In the genomic region with DNA sequence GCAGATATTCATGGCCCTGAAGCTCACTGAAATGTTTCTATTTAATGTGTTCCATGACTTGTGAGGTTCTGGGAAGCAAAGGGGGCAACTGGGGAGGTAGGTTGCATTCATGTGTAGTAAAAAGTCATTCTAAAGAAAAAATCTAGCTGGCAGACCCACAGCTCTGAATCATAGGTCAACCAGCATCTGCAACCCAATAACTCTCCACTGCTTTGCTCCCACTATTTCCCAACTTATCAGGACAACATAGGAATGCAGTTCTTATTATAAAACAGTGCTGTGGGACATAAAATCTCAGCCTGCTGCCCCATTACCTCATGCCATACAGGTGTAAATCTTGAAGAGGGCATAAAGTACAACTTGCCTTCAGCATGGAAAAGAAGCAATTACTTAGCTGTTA, we compare ENCODE assay signal across 23 cellular contexts.
"Had no signal": no experiment of that assay in that cellular context is flagged by ENCODE, and none has a peak within 500 bp of the region (broad histone marks: within the 10 kb centered on the region; RNA-seq: fewer than 3 reads in every experiment).

No MANE protein-coding gene starts in this region.

- H3K4me3 ChIP-seq: colonic mucosa, heart right ventricle, stomach, thoracic aorta, transverse colon had no signal

- H3K27ac Mint-ChIP-seq: endodermal cell, mesothelial cell of epicardium, natural killer cell had no signal

- H3K9me3 ChIP-seq: colonic mucosa, thoracic aorta had no signal

- H3K27ac ChIP-seq: colonic mucosa, heart right ventricle, stomach, thoracic aorta, transverse colon had no signal

- ATAC-seq: heart right ventricle, left lobe of liver, natural killer cell, sciatic nerve had no signal

- DNase-seq: cerebellar nuclear complex; colonic mucosa; dermis blood vessel endothelial cell; effector CD4-positive, alpha-beta T cell; endodermal cell; erythroblast; heart right ventricle; hypothalamus; islet precursor cell; mammary epithelial cell; natural killer cell; posterior cingulate gyrus; stimulated activated CD4-positive, alpha-beta T cell treated with anti-CD3 and anti-CD28 coated beads, Interleukin-2, amount 100 ng/mL, for 24 hours; stimulated activated CD4-positive, alpha-beta T cell treated with anti-CD3 and anti-CD28 coated beads, Interleukin-4, amount 100 ng/mL, for 4 hours; stimulated activated naive CD4-positive, alpha-beta T cell; stomach; substantia nigra; transverse colon had no signal

- H3K4me1 Mint-ChIP-seq: mesothelial cell of epicardium, natural killer cell, neural crest cell had no signal

- H3K27me3 ChIP-seq: colonic mucosa, heart right ventricle, stomach, transverse colon had no signal

- H3K4me1 ChIP-seq: colonic mucosa, heart right ventricle, stomach, transverse colon had no signal

- H3K36me3 ChIP-seq: colonic mucosa, heart right ventricle, stomach, thoracic aorta, transverse colon had no signal

- H3K4me3 Mint-ChIP-seq: endodermal cell, mesothelial cell of epicardium, natural killer cell, neural crest cell had no signal
